Comparison of ENCODE assay signal across 7 cellular contexts in genomic region chr10:37456456-37456855, GRCh38.
"Had no signal": no experiment of that assay in that cellular context is flagged by ENCODE, and none has a peak within 500 bp of the region (broad histone marks: within the 10 kb centered on the region; RNA-seq: fewer than 3 reads in every experiment).

No MANE protein-coding gene starts in this region.

- H3K4me3 ChIP-seq: K562 had no signal

- H3K4me1 Mint-ChIP-seq: IgD-negative memory B cell had no signal

- H3K27me3 Mint-ChIP-seq: IgD-negative memory B cell had no signal

- DNase-seq: IMR-90, KBM-7, KG1 had no signal

- ATAC-seq: K562 had no signal

- H3K4me3 Mint-ChIP-seq: IgD-negative memory B cell had no signal

- H3K27ac ChIP-seq: HL-60 had no signal

- FAIRE-seq: HTR-8/SVneo, K562 had no signal

- H3K27ac Mint-ChIP-seq: IgD-negative memory B cell had no signal

- H3K36me3 Mint-ChIP-seq: IgD-negative memory B cell had no signal
